Comparison of ENCODE assay signal across 9 cellular contexts in genomic region chr22:41526802-41527799, GRCh38. TPM values are rescaled to one million over a fixed set of nuclear protein-coding genes. Genes with fewer than 3 reads are reported as not detected.
DNase-seq lines count a peak whose midpoint lies in the region; ATAC-seq, FAIRE-seq and TF ChIP-seq lines count a peak whose summit lies in the region.
"Had no signal": no experiment of that assay in that cellular context is flagged by ENCODE, and none has a peak within 500 bp of the region (broad histone marks: within the 10 kb centered on the region; RNA-seq: fewer than 3 reads in every experiment).

No MANE protein-coding gene starts in this region.

- peak; percentile 77 for FAIRE-seq in GM18507 (lab: Jason Lieb, UNC)
- FAIRE-seq: endometrium had no signal

- no peaks in the 10 kb centered on the region for H3K9me3 ChIP-seq in RWPE2 (ENCODE audit: severe bottlenecking)
- no peaks in the 10 kb centered on the region for H3K9me3 ChIP-seq in skeletal muscle tissue (ENCODE audit: control insufficient read depth in 3 of 3, low read length in 3 of 3)

- intact Hi-C loops in Right ventricle myocardium superior (cut with DNase I) = no loop called here

- H3K4me1 ChIP-seq in RWPE2 (ENCODE audit: insufficient read depth, poor library complexity, severe bottlenecking) (no peaks in the 10 kb centered on the region), skeletal muscle tissue (ENCODE audit: control insufficient read depth in 3 of 3, insufficient read depth in 3 of 3, low read length in 3 of 3) (peaks cover 32 to 61% (median 52%) of the 10 kb centered on the region in 3 donors)

- no peak overlapping the region for H3K27ac ChIP-seq in RWPE2 (ENCODE audit: poor library complexity, severe bottlenecking)
- H3K27ac ChIP-seq in skeletal muscle tissue (ENCODE audit: low read depth, low read length) = peak overlapping the region; percentile 67

- no peak for DNase-seq in GM18507 (ENCODE audit: extremely low spot score, insufficient read length, low read depth)
- no peak for DNase-seq in RWPE2 (ENCODE audit: low spot score)
- DNase-seq in activated gamma-delta T cell treated with anti-CD3 and anti-CD28 coated beads, Interleukin-2, amount 50 U/mL, for 16 hours (ENCODE audit: low read depth) = peak; percentile 62
- peak; percentile 73 for DNase-seq in Right ventricle myocardium superior
- no peak for DNase-seq in NCI-H526 treated with DMSO at 0.1 percent for 48 hours (lab: John Stamatoyannopoulos, UW)

- H3K36me3 ChIP-seq in RWPE2 (ENCODE audit: low read depth) = peaks cover 74% of the 10 kb centered on the region
- H3K36me3 ChIP-seq in skeletal muscle tissue (ENCODE audit: control insufficient read depth in 3 of 3, insufficient read depth in 3 of 3, low read length in 3 of 3) = peaks cover 81 to 88% (median 84%) of the 10 kb centered on the region in 3 donors

- H3K27me3 ChIP-seq in RWPE2 (ENCODE audit: insufficient read depth, poor library complexity, severe bottlenecking) (no peaks in the 10 kb centered on the region), skeletal muscle tissue (ENCODE audit: control insufficient read depth in 3 of 3, insufficient read depth in 3 of 3, low read length in 3 of 3) (no peaks in the 10 kb centered on the region)

- H3K4me3 ChIP-seq in RWPE2 (ENCODE audit: severe bottlenecking) (no peak overlapping the region), skeletal muscle tissue (ENCODE audit: low read length in 3 of 3) (no peak overlapping the region)

- peak overlapping the region in 2 of 3 donors; percentile 11 to 69 for H3K9ac ChIP-seq in skeletal muscle tissue (ENCODE audit: low read depth in 1 of 3, low read length in 3 of 3)

- ATAC-seq in RWPE2 (ENCODE audit: low read depth) (peak; percentile 28; the same call in 2 of the 3 replicates), Right ventricle myocardium superior (ENCODE audit: poor library complexity) (peak; percentile 18), GM19351 (IDR thresholded peaks at IDR 0.05; ENCODE audit: unreplicated experiment) (no peak), HG03354 (IDR thresholded peaks at IDR 0.05; ENCODE audit: poor library complexity, severe bottlenecking, unreplicated experiment) (no peak)

- TF ChIP-seq CTCF in RWPE2 (IDR thresholded peaks at IDR 0.05; ENCODE audit: poor library complexity, severe bottlenecking) = peak; percentile 79

RNA-seq across cellular contexts. Expression of gene POLR3H, which starts 17.2 kb away (rescaled TPM):
- 18.3 TPM for total RNA-seq in Right ventricle myocardium superior
- 12.0 TPM for total RNA-seq in skeletal muscle tissue

RNA-seq across cellular contexts. Expression of gene CSDC2, which starts 33.7 kb away (rescaled TPM):
- total RNA-seq in Right ventricle myocardium superior = 252 TPM
- 0.52 TPM for total RNA-seq in skeletal muscle tissue

RNA-seq across cellular contexts. Expression of gene ACO2, which starts 58.2 kb away (rescaled TPM):
- total RNA-seq in Right ventricle myocardium superior (835 TPM), skeletal muscle tissue (110 TPM)

RNA-seq across cellular contexts. Expression of gene PHF5A, which starts 58.6 kb away (rescaled TPM):
- 26.4 TPM for total RNA-seq in Right ventricle myocardium superior
- total RNA-seq in skeletal muscle tissue = 43.8 TPM

Comparison
In these comparisons a context has a peak if more than half of its experiments do, and no peak if none do; other contexts are left out.
1. DNase-seq: peak in activated gamma-delta T cell treated with anti-CD3 and anti-CD28 coated beads, Interleukin-2, amount 50 U/mL, for 16 hours (single experiment) and Right ventricle myocardium superior (single experiment); none in GM18507 (single experiment), RWPE2 (single experiment) and NCI-H526 treated with DMSO at 0.1 percent for 48 hours (single experiment).
2. ATAC-seq: peak in RWPE2 (single experiment) and Right ventricle myocardium superior (single experiment); none in GM19351 (single experiment) and HG03354 (single experiment).
3. RNA of gene CSDC2, which starts 33.7 kb away (total RNA-seq): 252 TPM in Right ventricle myocardium superior (single experiment); 0.52 TPM in skeletal muscle tissue (single experiment); every median in the first group is over 100 times any median in the second.